ENCODE assay signal across 12 cellular contexts in genomic region chr1:174204697-174205308, GRCh38. TPM values are rescaled to one million over a fixed set of nuclear protein-coding genes. Genes with fewer than 3 reads are reported as not detected.
DNase-seq lines count a peak whose midpoint lies in the region; ATAC-seq and TF ChIP-seq lines count a peak whose summit lies in the region.
"Had no signal": no experiment of that assay in that cellular context is flagged by ENCODE, and none has a peak within 500 bp of the region (broad histone marks: within the 10 kb centered on the region; RNA-seq: fewer than 3 reads in every experiment).

No MANE protein-coding gene starts in this region.

- BruUV-seq in Calu3 (replicated peaks; lab: Mats Ljungman, UMichigan): TSS peak; percentile 65
- BruUV-seq in PC-3 (replicated peaks; lab: Mats Ljungman, UMichigan): no TSS peak

- DNase-seq in Calu3 (peak; percentile 37), PC-3 (peak; percentile 36), coronary artery (ENCODE audit: low spot score) (no peak), Peyer's patch (no peak)
- DNase-seq in effector memory CD8-positive, alpha-beta T cell: peak in 1 of 3 experiments; percentile 28
- DNase-seq in effector memory CD4-positive, alpha-beta T cell: no peak
- DNase-seq: heart right ventricle, Karpas-422, upper lobe of left lung had no signal

- H3K36me3 Mint-ChIP-seq in Calu3 (ENCODE audit: insufficient read depth, unreplicated experiment): peaks cover 6% of the 10 kb centered on the region
- peaks cover 7% of the 10 kb centered on the region for H3K36me3 Mint-ChIP-seq in effector memory CD8-positive, alpha-beta T cell (ENCODE audit: insufficient read depth)

- H3K4me3 ChIP-seq in PC-3 (ENCODE audit: low read length): no peak overlapping the region
- H3K4me3 ChIP-seq in coronary artery: no peak overlapping the region
- H3K4me3 ChIP-seq in Peyer's patch: no peak overlapping the region
- no peak overlapping the region for H3K4me3 ChIP-seq in effector memory CD4-positive, alpha-beta T cell (ENCODE audit: insufficient read depth, low read depth, low read length, poor library complexity, severe bottlenecking)
- H3K4me3 ChIP-seq: heart right ventricle, PC-9, upper lobe of left lung had no signal

- H3K27me3 Mint-ChIP-seq in Calu3 (ENCODE audit: unreplicated experiment): no peaks in the 10 kb centered on the region
- no peaks in the 10 kb centered on the region for H3K27me3 Mint-ChIP-seq in effector memory CD8-positive, alpha-beta T cell

- no peaks in the 10 kb centered on the region for H4K20me1 ChIP-seq in PC-3 (ENCODE audit: low read length)

- no peaks in the 10 kb centered on the region for H3K9me2 ChIP-seq in PC-3 (replicated peaks; ENCODE audit: low read length)

- H3K4me2 ChIP-seq in PC-3 (ENCODE audit: low read length): no peak overlapping the region
- H3K4me2 ChIP-seq: PC-9 had no signal

- TF ChIP-seq CTCF in Calu3 (IDR thresholded peaks at IDR 0.05; ENCODE audit: unreplicated experiment) (no peak), PC-3 (conservative IDR thresholded peaks at IDR 0.05; ENCODE audit: low read depth, low read length) (no peak), coronary artery (IDR thresholded peaks at IDR 0.05) (no peak), Peyer's patch (IDR thresholded peaks at IDR 0.05) (no peak)

- ATAC-seq in GM21529 (IDR thresholded peaks at IDR 0.05; ENCODE audit: unreplicated experiment) (peak; percentile 64), PC-3 (peak; percentile 64), HG03520 (IDR thresholded peaks at IDR 0.05; ENCODE audit: unreplicated experiment) (no peak)
- peak; percentile 76 for ATAC-seq in effector memory CD8-positive, alpha-beta T cell (replicated peaks)

- H3K27me3 ChIP-seq in PC-3 (ENCODE audit: low read length): no peaks in the 10 kb centered on the region
- no peaks in the 10 kb centered on the region for H3K27me3 ChIP-seq in Peyer's patch
- H3K27me3 ChIP-seq in effector memory CD4-positive, alpha-beta T cell (replicated peaks; ENCODE audit: control insufficient read depth, insufficient read depth, low read length, poor library complexity, severe bottlenecking): no peaks in the 10 kb centered on the region
- H3K27me3 ChIP-seq: heart right ventricle, upper lobe of left lung had no signal

- H3K9me3 ChIP-seq in PC-3 (ENCODE audit: low read length) (no peaks in the 10 kb centered on the region), Peyer's patch (no peaks in the 10 kb centered on the region)
- H3K9me3 ChIP-seq in effector memory CD4-positive, alpha-beta T cell (ENCODE audit: control insufficient read depth, low read length): no peaks in the 10 kb centered on the region
- H3K9me3 ChIP-seq: upper lobe of left lung had no signal

- H3K4me1 ChIP-seq in PC-3 (ENCODE audit: insufficient read depth, low read length): peaks cover 4% of the 10 kb centered on the region; the same call in 1 of the 2 replicates
- H3K4me1 ChIP-seq in Peyer's patch: no peaks in the 10 kb centered on the region
- peaks cover 10% of the 10 kb centered on the region for H3K4me1 ChIP-seq in effector memory CD4-positive, alpha-beta T cell (ENCODE audit: control insufficient read depth, insufficient read depth, low read length, poor library complexity, severe bottlenecking)

- 0 out of 2 replicates have a peak, but pooled peaks cover 5% of the 10 kb centered on the region for H3K79me2 ChIP-seq in PC-3 (ENCODE audit: low read length)

- H3K27ac ChIP-seq in PC-3 (ENCODE audit: low read length) (no peak overlapping the region), coronary artery (no peak overlapping the region), Peyer's patch (no peak overlapping the region)
- H3K27ac ChIP-seq in effector memory CD4-positive, alpha-beta T cell (ENCODE audit: insufficient read depth, low read length, poor library complexity, severe bottlenecking): no peak overlapping the region
- H3K27ac ChIP-seq: PC-9, upper lobe of left lung had no signal

- H3F3A ChIP-seq in PC-3 (ENCODE audit: low read length, unreplicated experiment): no peaks in the 10 kb centered on the region

- peak overlapping the region; percentile 5 for H3K4me3 Mint-ChIP-seq in Calu3 (ENCODE audit: low read depth, unreplicated experiment)
- peak overlapping the region; percentile 50 to 63 for H3K4me3 Mint-ChIP-seq in effector memory CD8-positive, alpha-beta T cell

- H3K4me1 Mint-ChIP-seq in Calu3 (ENCODE audit: low read depth, unreplicated experiment): peaks cover 21% of the 10 kb centered on the region
- H3K4me1 Mint-ChIP-seq in effector memory CD8-positive, alpha-beta T cell (ENCODE audit: low read depth in 2 of 2): peaks cover 41 to 64% of the 10 kb centered on the region in 2 donors

- CTCF ChIA-PET in Calu3 (lab: Charles Lee): interaction anchor here (0.7 to 1.7 kb wide), 2 partner anchors 13 to 31 kb away, joined by 3 read pairs; no protein-coding TSS in a partner anchor
- CTCF ChIA-PET in PC-3 (lab: Charles Lee): no interaction called here

- H3K9me3 Mint-ChIP-seq in Calu3 (ENCODE audit: low read depth, unreplicated experiment): peaks cover 4% of the 10 kb centered on the region
- H3K9me3 Mint-ChIP-seq in effector memory CD8-positive, alpha-beta T cell: no peaks in the 10 kb centered on the region

- H3K36me3 ChIP-seq in PC-3 (ENCODE audit: low read depth, low read length) (no peaks in the 10 kb centered on the region), Peyer's patch (no peaks in the 10 kb centered on the region)
- H3K36me3 ChIP-seq in effector memory CD4-positive, alpha-beta T cell (ENCODE audit: control insufficient read depth, insufficient read depth, low read length): no peaks in the 10 kb centered on the region
- H3K36me3 ChIP-seq: heart right ventricle, upper lobe of left lung had no signal

- TF ChIP-seq POLR2A in Peyer's patch (IDR thresholded peaks at IDR 0.05): no peak

- intact Hi-C loops in Calu3 (cut with micrococcal nuclease; ENCODE audit: unreplicated experiment): no loop called here
- intact Hi-C loops in PC-3 (cut with micrococcal nuclease): no loop called here

- no peak overlapping the region for H2AFZ ChIP-seq in PC-3 (ENCODE audit: low read length)
- H2AFZ ChIP-seq: PC-9 had no signal

- H3K27ac Mint-ChIP-seq in Calu3 (ENCODE audit: unreplicated experiment): peak overlapping the region; percentile 52
- peak overlapping the region; percentile 80 to 90 for H3K27ac Mint-ChIP-seq in effector memory CD8-positive, alpha-beta T cell

- H3K9ac ChIP-seq in PC-3 (ENCODE audit: low read length): no peak overlapping the region

- POLR2A ChIA-PET in PC-3 (lab: Charles Lee; ENCODE audit: unreplicated experiment): no interaction called here

RNA-seq across cellular contexts. Expression of gene RABGAP1L, which starts 45.5 kb away (rescaled TPM):
- 132 and 135 TPM in 2 replicates for total RNA-seq in Calu3 (2022)
- total RNA-seq in PC-3 (2014; rRNA removed): 11.8 and 24.4 TPM in 2 replicates
- total RNA-seq in Peyer's patch: 100 to 1,000 TPM; 170 to 282 (median 182) TPM

Comparison
In these comparisons a context has a peak if more than half of its experiments do, and no peak if none do; other contexts are left out.
1. DNase-seq: peak in Calu3 (single experiment) and PC-3 (single experiment); none in coronary artery (single experiment), Peyer's patch (0 of 3) and effector memory CD4-positive, alpha-beta T cell (0 of 3).